In the genomic region with DNA sequence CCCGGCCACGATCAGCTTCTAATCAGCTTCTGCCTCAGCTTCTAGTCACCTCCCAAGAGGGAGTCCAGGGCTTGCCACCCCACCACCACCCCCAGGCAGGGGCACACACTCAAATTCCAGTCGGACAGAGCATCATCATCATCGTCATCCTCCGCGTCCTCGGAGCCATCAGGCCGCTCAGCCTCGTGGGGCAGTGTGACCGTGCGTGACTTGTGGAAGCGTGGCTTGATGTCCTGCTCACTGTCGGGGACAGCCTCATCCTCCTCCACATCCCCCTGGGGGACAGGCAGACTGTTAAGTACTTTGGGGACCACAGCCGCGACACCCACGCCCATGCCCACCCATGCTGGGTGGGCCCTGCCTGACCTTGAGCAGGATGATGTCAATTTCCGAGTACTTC, we compare ENCODE assay signal across 39 cellular contexts. TPM values are rescaled to one million over a fixed set of nuclear protein-coding genes. Genes with fewer than 3 reads are reported as not detected.
"Had no signal": no experiment of that assay in that cellular context is flagged by ENCODE, and none has a peak within 500 bp of the region (broad histone marks: within the 10 kb centered on the region; RNA-seq: fewer than 3 reads in every experiment).

No MANE protein-coding gene starts in this region.

- H3K27ac ChIP-seq: adrenal gland, body of pancreas, epithelial cell of prostate, esophagus squamous epithelium, gastroesophageal sphincter, heart right ventricle, WERI-Rb-1 had no signal

- H3K4me1 ChIP-seq: adrenal gland, body of pancreas, esophagus squamous epithelium, heart right ventricle had no signal

- DNase-seq: activated CD4-positive, alpha-beta memory T cell treated with anti-CD3 and anti-CD28 coated beads for 36 hours; activated CD4-positive, alpha-beta T cell treated with anti-CD3 and anti-CD28 coated beads for 36 hours; activated CD4-positive, alpha-beta T cell treated with anti-CD3 and anti-CD28 coated beads, Interleukin-2, amount 10 ng/mL, durations not matched to agents 24 days and 14 days; activated CD4-positive, CD25-positive, alpha-beta regulatory T cell; activated CD4-positive, CD25-positive, alpha-beta regulatory T cell treated with anti-CD3 and anti-CD28 coated beads, Interleukin-2, amount 50 U/mL, for 72 hours; activated CD8-positive, alpha-beta memory T cell treated with anti-CD3 and anti-CD28 coated beads, Interleukin-2, amount 10 ng/mL, durations not matched to agents 7 days and 5 days; activated CD8-positive, alpha-beta memory T cell treated with anti-CD3 and anti-CD28 coated beads, Interleukin-2, amount 50 U/mL, for 4 hours; activated CD8-positive, alpha-beta T cell treated with anti-CD3 and anti-CD28 coated beads, Interleukin-2, amount 10 ng/mL, durations not matched to agents 7 days and 5 days; activated effector memory CD4-positive, alpha-beta T cell treated with anti-CD3 and anti-CD28 coated beads, Interleukin-2, amount 50 U/mL, for 16 hours; activated naive CD4-positive, alpha-beta T cell treated with anti-CD3 and anti-CD28 coated beads for 36 hours; activated naive CD8-positive, alpha-beta T cell treated with anti-CD3 and anti-CD28 coated beads for 36 hours; activated naive CD8-positive, alpha-beta T cell treated with anti-CD3 and anti-CD28 coated beads, Interleukin-2, amount 50 U/mL, for 24 hours; activated T-cell treated with anti-CD3 and anti-CD28 coated beads, Interleukin-2, amount 50 U/mL, for 1 hour; activated T-cell treated with anti-CD3 and anti-CD28 coated beads, Interleukin-2, amount 50 U/mL, for 48 hours; adrenal gland; amygdala; aorta; body of pancreas; caudate nucleus; cortex of kidney; dermis blood vessel endothelial cell; effector CD8-positive, alpha-beta T cell; esophagus squamous epithelium; foreskin melanocyte; heart right ventricle; T-helper 17 cell; T1000; WERI-Rb-1 had no signal

- ATAC-seq: activated CD4-positive, alpha-beta T cell treated with anti-CD3 and anti-CD28 coated beads for 36 hours; activated CD8-positive, alpha-beta memory T cell treated with anti-CD3 and anti-CD28 coated beads, Interleukin-2, amount 10 ng/mL, durations not matched to agents 7 days and 5 days; activated CD8-positive, alpha-beta T cell treated with anti-CD3 and anti-CD28 coated beads, Interleukin-2, amount 10 ng/mL, durations not matched to agents 7 days and 5 days; activated naive CD8-positive, alpha-beta T cell treated with anti-CD3 and anti-CD28 coated beads, Interleukin-2, amount 50 U/mL, for 24 hours; body of pancreas; gastroesophageal sphincter; T-helper 17 cell had no signal

- H3K9me3 ChIP-seq: adrenal gland, body of pancreas, esophagus squamous epithelium, gastroesophageal sphincter, heart right ventricle had no signal

- FAIRE-seq: colon, endometrium, endothelial cell of umbilical vein had no signal

- H3K27me3 ChIP-seq: adrenal gland, body of pancreas, esophagus squamous epithelium, gastroesophageal sphincter, heart right ventricle had no signal

- H3K4me3 ChIP-seq: adrenal gland, body of pancreas, esophagus squamous epithelium, gastroesophageal sphincter, heart right ventricle had no signal

RNA-seq across cellular contexts. Expression of a gene that starts 23.4 kb away (rescaled TPM):
- total RNA-seq: activated CD4-positive, alpha-beta memory T cell treated with anti-CD3 and anti-CD28 coated beads for 36 hours; activated CD4-positive, alpha-beta T cell treated with anti-CD3 and anti-CD28 coated beads for 36 hours; activated CD4-positive, alpha-beta T cell treated with anti-CD3 and anti-CD28 coated beads, Interleukin-2, amount 10 ng/mL, durations not matched to agents 24 days and 14 days; activated CD8-positive, alpha-beta memory T cell treated with anti-CD3 and anti-CD28 coated beads for 36 hours; activated CD8-positive, alpha-beta memory T cell treated with anti-CD3 and anti-CD28 coated beads, Interleukin-2, amount 10 ng/mL, durations not matched to agents 7 days and 5 days; activated CD8-positive, alpha-beta T cell treated with anti-CD3 and anti-CD28 coated beads, Interleukin-2, amount 10 ng/mL, durations not matched to agents 7 days and 5 days; activated naive CD4-positive, alpha-beta T cell treated with anti-CD3 and anti-CD28 coated beads for 36 hours; activated naive CD8-positive, alpha-beta T cell treated with anti-CD3 and anti-CD28 coated beads for 36 hours; activated T-helper 2 cell treated with anti-CD3 and anti-CD28 coated beads, Interferon-gamma antibody, Interleukin-2, Interleukin-4, amounts not matched to agents 10 μg/mL and 5 μg/mL and 100 μg/mL, durations not matched to agents 14 hours and 24 hours and 36 hours; adrenal gland; aorta; body of pancreas; chondrocyte; dermis blood vessel endothelial cell; endothelial cell of umbilical vein; esophagus squamous epithelium; fibroblast of lung; fibroblast of villous mesenchyme; gastroesophageal sphincter; heart right ventricle; T-helper 17 cell had no signal
- polyA plus RNA-seq: adrenal gland, aorta, endothelial cell of umbilical vein, esophagus, fibroblast of lung, heart right ventricle had no signal
